In the genomic region with DNA sequence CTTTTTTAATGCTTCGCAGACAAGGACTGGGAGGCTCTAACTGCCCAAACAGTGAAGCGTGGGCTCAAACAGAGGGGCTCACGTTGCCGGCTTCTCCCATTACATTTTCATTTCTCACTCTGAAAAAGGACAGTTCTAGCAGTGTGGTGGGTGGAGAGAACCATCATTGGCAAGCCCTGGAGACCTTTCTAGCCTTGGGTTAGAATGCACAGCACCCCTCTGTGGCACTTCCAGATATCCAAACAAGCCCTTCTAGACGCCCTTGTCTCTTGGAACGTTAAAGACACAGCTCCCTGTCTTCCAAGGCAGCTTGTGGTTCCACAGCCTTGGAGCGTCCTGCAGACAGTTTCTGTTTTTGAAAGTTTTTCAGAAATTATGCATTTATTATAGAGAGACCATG, we compare ENCODE assay signal across 22 cellular contexts. TPM values are rescaled to one million over a fixed set of nuclear protein-coding genes. Genes with fewer than 3 reads are reported as not detected.
DNase-seq lines count a peak whose midpoint lies in the region; ATAC-seq and TF ChIP-seq lines count a peak whose summit lies in the region.
"Had no signal": no experiment of that assay in that cellular context is flagged by ENCODE, and none has a peak within 500 bp of the region (broad histone marks: within the 10 kb centered on the region; RNA-seq: fewer than 3 reads in every experiment).

No MANE protein-coding gene starts in this region.

- H3K4me1 ChIP-seq in Loucy (ENCODE audit: insufficient read depth, low read length, poor library complexity, severe bottlenecking): peaks cover 72% of the 10 kb centered on the region

- H4K20me1 ChIP-seq in Loucy (ENCODE audit: insufficient read depth, low read length, poor library complexity, severe bottlenecking): no peaks in the 10 kb centered on the region

- peak overlapping the region; percentile 95 for H3K27ac ChIP-seq in caudate nucleus (ENCODE audit: low read depth, low read length)
- peak overlapping the region; percentile 99 for H3K27ac ChIP-seq in substantia nigra (ENCODE audit: low read depth, low read length, poor library complexity, severe bottlenecking)

- no peak for TF ChIP-seq CTCF in Loucy (conservative IDR thresholded peaks at IDR 0.05; ENCODE audit: low read length)
- TF ChIP-seq CTCF in lower leg skin (IDR thresholded peaks at IDR 0.05): no peak

- TF ChIP-seq POLR2A in lower leg skin (IDR thresholded peaks at IDR 0.05): no peak

- H3K9me3 ChIP-seq in Loucy (ENCODE audit: insufficient read depth, low read depth, low read length): no peaks in the 10 kb centered on the region
- H3K9me3 ChIP-seq: BE2C, Caco-2, HAP-1 had no signal

- no peaks in the 10 kb centered on the region for H3F3A ChIP-seq in Loucy (ENCODE audit: low read depth)

- H3K79me2 ChIP-seq in Loucy (ENCODE audit: insufficient read depth, low read length): peaks cover 70% of the 10 kb centered on the region

- H3K4me2 ChIP-seq in Loucy (ENCODE audit: low read depth, low read length, poor library complexity, severe bottlenecking): no peak overlapping the region

- no peak for ATAC-seq in stimulated activated naive CD8-positive, alpha-beta T cell treated with anti-CD3 and anti-CD28 coated beads, Interleukin-15, Interleukin-2, amounts not matched to agents 100 U/mL and 50 U/mL, for 24 hours

- H2AFZ ChIP-seq in Loucy (ENCODE audit: low read length): no peak overlapping the region

- H3K9me3 Mint-ChIP-seq in activated T-helper 2 cell treated with anti-CD3 and anti-CD28 coated beads, Interferon-gamma antibody, Interleukin-2, Interleukin-4, amounts not matched to agents 10 μg/mL and 5 μg/mL and 100 μg/mL, durations not matched to agents 14 hours and 24 hours and 36 hours: no peaks in the 10 kb centered on the region

- no peak overlapping the region for H3K27ac Mint-ChIP-seq in activated T-helper 2 cell treated with anti-CD3 and anti-CD28 coated beads, Interferon-gamma antibody, Interleukin-2, Interleukin-4, amounts not matched to agents 10 μg/mL and 5 μg/mL and 100 μg/mL, durations not matched to agents 14 hours and 24 hours and 36 hours
- H3K27ac Mint-ChIP-seq: CD4-positive, CD25-positive, alpha-beta regulatory T cell had no signal

- 79 to 92% methylated on average over 7 of the region's 7 CpGs for WGBS in lower leg skin, 2 donors

- H3K36me3 ChIP-seq in Loucy (ENCODE audit: insufficient read depth, low read length): peaks cover 20% of the 10 kb centered on the region; the same call in 1 of the 2 replicates
- H3K36me3 ChIP-seq: BE2C, HAP-1 had no signal

- no peaks in the 10 kb centered on the region for H3K36me3 Mint-ChIP-seq in activated T-helper 2 cell treated with anti-CD3 and anti-CD28 coated beads, Interferon-gamma antibody, Interleukin-2, Interleukin-4, amounts not matched to agents 10 μg/mL and 5 μg/mL and 100 μg/mL, durations not matched to agents 14 hours and 24 hours and 36 hours (ENCODE audit: low read depth)
- H3K36me3 Mint-ChIP-seq: CD4-positive, CD25-positive, alpha-beta regulatory T cell had no signal

- H3K9me2 ChIP-seq in Loucy (replicated peaks; ENCODE audit: low read depth, low read length): no peaks in the 10 kb centered on the region

- H3K27me3 Mint-ChIP-seq in activated T-helper 2 cell treated with anti-CD3 and anti-CD28 coated beads, Interferon-gamma antibody, Interleukin-2, Interleukin-4, amounts not matched to agents 10 μg/mL and 5 μg/mL and 100 μg/mL, durations not matched to agents 14 hours and 24 hours and 36 hours (ENCODE audit: low read depth): peaks cover 41% of the 10 kb centered on the region
- H3K27me3 Mint-ChIP-seq: CD4-positive, CD25-positive, alpha-beta regulatory T cell had no signal

- no peak overlapping the region for H3K4me3 ChIP-seq in Loucy (ENCODE audit: low read length, poor library complexity, severe bottlenecking)
- no peak overlapping the region for H3K4me3 ChIP-seq in lower leg skin (ENCODE audit: low read depth, poor library complexity, severe bottlenecking)
- H3K4me3 ChIP-seq: HAP-1 had no signal

- peaks cover 9% of the 10 kb centered on the region for H3K4me1 Mint-ChIP-seq in activated T-helper 2 cell treated with anti-CD3 and anti-CD28 coated beads, Interferon-gamma antibody, Interleukin-2, Interleukin-4, amounts not matched to agents 10 μg/mL and 5 μg/mL and 100 μg/mL, durations not matched to agents 14 hours and 24 hours and 36 hours (ENCODE audit: low read depth)

- no peaks in the 10 kb centered on the region for H3K27me3 ChIP-seq in Loucy (ENCODE audit: insufficient read depth, low read length, poor library complexity, severe bottlenecking)
- H3K27me3 ChIP-seq: BE2C had no signal

- DNase-seq in caudate nucleus (lab: John Stamatoyannopoulos, UW): no peak
- peak; percentile 53 for DNase-seq in left kidney (ENCODE audit: low read depth, low spot score)
- DNase-seq in substantia nigra (lab: John Stamatoyannopoulos, UW): no peak
- DNase-seq in stimulated activated naive CD8-positive, alpha-beta T cell treated with anti-CD3 and anti-CD28 coated beads, Interleukin-15, Interleukin-2, amounts not matched to agents 100 U/mL and 50 U/mL, for 24 hours: no peak
- no peak for DNase-seq in GM19240 (ENCODE audit: insufficient read length, low spot score)
- no peak for DNase-seq in activated T-helper 2 cell treated with anti-CD3 and anti-CD28 coated beads, Interferon-gamma antibody, Interleukin-2, Interleukin-4, amounts not matched to agents 10 μg/mL and 5 μg/mL and 100 μg/mL, durations not matched to agents 14 hours and 24 hours and 36 hours (ENCODE audit: low spot score)
- DNase-seq in lower leg skin (ENCODE audit: low spot score in 2 of 2): no peak
- DNase-seq: BE2C; Caco-2; CD4-positive, CD25-positive, alpha-beta regulatory T cell; DMS153; GF-D8; IMR-90; NCI-H1048; NCI-H1436; NCI-H1930; NCI-H226; NCI-H524; NCI-H82 had no signal

- no peak overlapping the region for H3K4me3 Mint-ChIP-seq in activated T-helper 2 cell treated with anti-CD3 and anti-CD28 coated beads, Interferon-gamma antibody, Interleukin-2, Interleukin-4, amounts not matched to agents 10 μg/mL and 5 μg/mL and 100 μg/mL, durations not matched to agents 14 hours and 24 hours and 36 hours (ENCODE audit: low read depth)
- H3K4me3 Mint-ChIP-seq: CD4-positive, CD25-positive, alpha-beta regulatory T cell had no signal

- intact Hi-C loops in activated T-helper 2 cell treated with anti-CD3 and anti-CD28 coated beads, Interferon-gamma antibody, Interleukin-2, Interleukin-4, amounts not matched to agents 10 μg/mL and 5 μg/mL and 100 μg/mL, durations not matched to agents 14 hours and 24 hours and 36 hours (cut with micrococcal nuclease): no loop called here
- intact Hi-C loops in lower leg skin (cut with DNase I; ENCODE audit: low total_unique reads): no loop called here

- peak overlapping the region; percentile 34 for H3K9ac ChIP-seq in Loucy (ENCODE audit: low read depth, low read length, poor library complexity, severe bottlenecking)

RNA-seq across cellular contexts. Expression of gene MVB12B, which starts 52.1 kb away (rescaled TPM):
- 0.23 and 0.50 TPM in 2 replicates for total RNA-seq in activated T-helper 2 cell treated with anti-CD3 and anti-CD28 coated beads, Interferon-gamma antibody, Interleukin-2, Interleukin-4, amounts not matched to agents 10 μg/mL and 5 μg/mL and 100 μg/mL, durations not matched to agents 14 hours and 24 hours and 36 hours
- total RNA-seq in lower leg skin: 10 to 100 TPM in 3 of 4 donors, 1 to 10 TPM in 1; 8.6 to 12.5 (median 10.9) TPM
- total RNA-seq: HT-29 had no signal
